ENCODE assay signal across 18 cellular contexts in the genomic region with DNA sequence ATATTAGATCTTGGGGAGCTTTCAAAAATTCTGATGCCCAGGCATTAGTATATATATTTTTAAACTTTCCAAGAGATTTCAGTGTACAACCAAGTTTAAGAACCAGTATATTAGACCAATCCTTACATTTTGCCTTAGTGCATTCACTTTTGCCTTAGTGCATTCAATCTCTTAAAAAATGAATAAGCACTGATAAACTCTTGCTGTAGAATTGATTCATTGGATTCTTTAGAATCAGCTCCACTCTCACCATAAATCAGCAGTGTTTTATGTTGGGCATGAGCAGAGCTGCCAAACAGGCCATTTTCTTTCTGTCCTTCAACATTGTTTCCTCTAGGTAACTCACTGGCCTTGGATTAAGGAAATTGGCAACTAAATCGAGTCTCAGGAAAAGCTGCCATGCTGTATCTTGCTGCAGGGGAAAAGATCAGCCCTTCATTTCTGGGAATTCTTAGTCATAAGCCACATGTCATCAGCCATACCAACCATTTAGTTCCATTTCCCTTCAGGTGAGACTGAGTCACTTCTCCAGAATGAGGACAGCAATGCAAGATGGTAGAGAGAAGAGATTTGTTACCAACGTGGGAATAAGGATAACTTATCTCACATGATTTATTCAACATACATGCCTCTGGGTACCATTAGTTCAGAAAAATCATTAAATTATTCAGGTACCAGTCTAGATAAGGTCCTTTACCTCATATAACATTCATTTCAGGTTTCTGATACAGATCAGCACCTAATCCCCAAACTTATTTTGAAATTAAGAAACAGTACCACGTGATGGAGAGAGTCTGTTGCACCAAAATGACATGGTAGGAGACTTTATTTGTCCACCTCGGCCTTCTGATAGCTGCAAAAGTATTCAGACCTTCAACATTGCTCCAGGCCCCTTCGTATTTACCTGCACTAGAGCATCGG.
A peak's percentile ranks its signal among the peaks of the same experiment; 100 is the strongest.
DNase-seq lines count a peak whose midpoint lies in the region; ATAC-seq and TF ChIP-seq lines count a peak whose summit lies in the region.
"Had no signal": no experiment of that assay in that cellular context is flagged by ENCODE, and none has a peak within 500 bp of the region (broad histone marks: within the 10 kb centered on the region; RNA-seq: fewer than 3 reads in every experiment).

No MANE protein-coding gene starts in this region.

- no peaks in the 10 kb centered on the region for H3K9me3 Mint-ChIP-seq in MCF 10A (ENCODE audit: unreplicated experiment)
- no peaks in the 10 kb centered on the region for H3K9me3 Mint-ChIP-seq in stimulated activated memory B cell treated with anti-CD40 and anti-IgM and Interleukin-4, amounts not matched to agents 10 μg/mL and 1 μg/mL and 100 μg/mL, for 72 hours

- peaks cover 5% of the 10 kb centered on the region for H3K4me1 ChIP-seq in PC-9 (replicated peaks; ENCODE audit: insufficient read depth)
- H3K4me1 ChIP-seq: BLaER1 treated with 17β-estradiol and CSF1 and Interleukin-3, amounts not matched to agents 10 nM and 100 nM; gastrocnemius medialis; HAP-1; left ventricle myocardium inferior; Peyer's patch; tibial artery had no signal

- no peaks in the 10 kb centered on the region for H3K36me3 Mint-ChIP-seq in MCF 10A (ENCODE audit: insufficient read depth, unreplicated experiment)
- H3K36me3 Mint-ChIP-seq in stimulated activated memory B cell treated with anti-CD40 and anti-IgM and Interleukin-4, amounts not matched to agents 10 μg/mL and 1 μg/mL and 100 μg/mL, for 72 hours, result no peaks in the 10 kb centered on the region

- H3K4me3 ChIP-seq in PC-9 (no peak overlapping the region), WERI-Rb-1 (ENCODE audit: low read depth, low read length) (no peak overlapping the region)
- H3K4me3 ChIP-seq: BLaER1 treated with 17β-estradiol and CSF1 and Interleukin-3, amounts not matched to agents 10 nM and 100 nM; gastrocnemius medialis; HAP-1; left ventricle myocardium inferior; Peyer's patch; tibial artery had no signal

- intact Hi-C loops in PC-9 (cut with micrococcal nuclease; ENCODE audit: unreplicated experiment), result no loop called here
- intact Hi-C loops in MCF 10A (cut with micrococcal nuclease), result no loop called here
- intact Hi-C loops in left cardiac atrium (cut with DNase I), result no loop called here

- H3K4me2 ChIP-seq in PC-9, result no peak overlapping the region
- H3K4me2 ChIP-seq: BLaER1 treated with 17β-estradiol and CSF1 and Interleukin-3, amounts not matched to agents 10 nM and 100 nM had no signal

- H3F3A ChIP-seq in PC-9 (ENCODE audit: insufficient read depth, low read depth), result peaks cover 5% of the 10 kb centered on the region; the same call in 1 of the 2 replicates

- H3K36me3 ChIP-seq in PC-9 (ENCODE audit: low read depth) (0 out of 2 replicates have a peak, but pooled peaks cover under 1% of the 10 kb centered on the region), WERI-Rb-1 (no peaks in the 10 kb centered on the region)
- H3K36me3 ChIP-seq: BLaER1 treated with 17β-estradiol and CSF1 and Interleukin-3, amounts not matched to agents 10 nM and 100 nM; gastrocnemius medialis; HAP-1; left ventricle myocardium inferior; Peyer's patch; tibial artery had no signal

- H4K20me1 ChIP-seq in PC-9 (ENCODE audit: insufficient read depth), result no peaks in the 10 kb centered on the region
- H4K20me1 ChIP-seq: BLaER1 treated with 17β-estradiol and CSF1 and Interleukin-3, amounts not matched to agents 10 nM and 100 nM had no signal

- H3K9me3 ChIP-seq in PC-9 (ENCODE audit: insufficient read depth, low read depth) (peaks cover 21% of the 10 kb centered on the region), WERI-Rb-1 (ENCODE audit: severe bottlenecking) (no peaks in the 10 kb centered on the region)
- H3K9me3 ChIP-seq: BLaER1 treated with 17β-estradiol and CSF1 and Interleukin-3, amounts not matched to agents 10 nM and 100 nM; gastrocnemius medialis; HAP-1; Peyer's patch; tibial artery had no signal

- H3K27me3 ChIP-seq in PC-9 (ENCODE audit: insufficient read depth, low read depth) (no peaks in the 10 kb centered on the region), WERI-Rb-1 (ENCODE audit: insufficient read depth, low read depth, severe bottlenecking) (no peaks in the 10 kb centered on the region)
- H3K27me3 ChIP-seq: BLaER1 treated with 17β-estradiol and CSF1 and Interleukin-3, amounts not matched to agents 10 nM and 100 nM; gastrocnemius medialis; Peyer's patch; tibial artery had no signal

- H3K4me1 Mint-ChIP-seq in MCF 10A (ENCODE audit: insufficient read depth, unreplicated experiment), result peaks cover 15% of the 10 kb centered on the region
- no peaks in the 10 kb centered on the region for H3K4me1 Mint-ChIP-seq in stimulated activated memory B cell treated with anti-CD40 and anti-IgM and Interleukin-4, amounts not matched to agents 10 μg/mL and 1 μg/mL and 100 μg/mL, for 72 hours

- no peak overlapping the region for H3K4me3 Mint-ChIP-seq in MCF 10A (ENCODE audit: unreplicated experiment)
- H3K4me3 Mint-ChIP-seq in stimulated activated memory B cell treated with anti-CD40 and anti-IgM and Interleukin-4, amounts not matched to agents 10 μg/mL and 1 μg/mL and 100 μg/mL, for 72 hours, result no peak overlapping the region

- H3K27ac Mint-ChIP-seq in MCF 10A (ENCODE audit: low read depth, unreplicated experiment), result peak overlapping the region; percentile 85
- H3K27ac Mint-ChIP-seq in stimulated activated memory B cell treated with anti-CD40 and anti-IgM and Interleukin-4, amounts not matched to agents 10 μg/mL and 1 μg/mL and 100 μg/mL, for 72 hours, result no peak overlapping the region

- DNase-seq in activated CD4-positive, CD25-positive, alpha-beta regulatory T cell (lab: John Stamatoyannopoulos, UW), result no peak
- DNase-seq in PC-9, result peak; percentile 29 to 45
- peak; percentile 84 for DNase-seq in MCF 10A (ENCODE audit: unreplicated experiment)
- DNase-seq in activated CD8-positive, alpha-beta memory T cell treated with anti-CD3 and anti-CD28 coated beads, Interleukin-2, amount 50 U/mL, for 4 hours, result no peak
- no peak for DNase-seq in left cardiac atrium
- no peak for DNase-seq in WERI-Rb-1
- DNase-seq: 8988T, cerebellar nuclear complex, gastrocnemius medialis, left ventricle myocardium inferior, MM.1S, NCI-H1694 treated with DMSO at 0.1 percent for 48 hours, Peyer's patch, tibial artery had no signal

- no peaks in the 10 kb centered on the region for H3K27me3 Mint-ChIP-seq in MCF 10A (ENCODE audit: insufficient read depth, unreplicated experiment)
- H3K27me3 Mint-ChIP-seq in stimulated activated memory B cell treated with anti-CD40 and anti-IgM and Interleukin-4, amounts not matched to agents 10 μg/mL and 1 μg/mL and 100 μg/mL, for 72 hours, result no peaks in the 10 kb centered on the region

- peak; percentile 71 to 89 for ATAC-seq in activated CD4-positive, CD25-positive, alpha-beta regulatory T cell treated with anti-CD3 and anti-CD28 coated beads, Interleukin-2, amount 50 U/mL, for 24 hours
- ATAC-seq in stimulated activated memory B cell treated with anti-CD40 and anti-IgM and Interleukin-4, amounts not matched to agents 10 μg/mL and 1 μg/mL and 100 μg/mL, for 72 hours, result peak; percentile 31
- no peak for ATAC-seq in left cardiac atrium
- ATAC-seq: gastrocnemius medialis had no signal

- H3K27ac ChIP-seq in PC-9 (peak overlapping the region; percentile 3; the same call in 1 of the 2 replicates), WERI-Rb-1 (no peak overlapping the region)
- H3K27ac ChIP-seq: BLaER1 treated with 17β-estradiol and CSF1 and Interleukin-3, amounts not matched to agents 10 nM and 100 nM; gastrocnemius medialis; left ventricle myocardium inferior; Peyer's patch; tibial artery had no signal

- CTCF ChIA-PET in PC-9 (lab: Charles Lee), result no interaction called here
- CTCF ChIA-PET in MCF 10A (lab: Yijun Ruan, JAX), result no interaction called here

- H2AFZ ChIP-seq in PC-9, result peak overlapping the region; percentile 68

- TF ChIP-seq CTCF in PC-9 (conservative IDR thresholded peaks at IDR 0.05) (no peak), MCF 10A (IDR thresholded peaks at IDR 0.05; ENCODE audit: unreplicated experiment) (no peak), WERI-Rb-1 (IDR thresholded peaks at IDR 0.05; ENCODE audit: low read depth, low read length) (no peak)

- BruUV-seq in PC-9 (replicated peaks; lab: Mats Ljungman, UMichigan) (TSS peak; percentile 39), MCF 10A (replicated peaks; lab: Mats Ljungman, UMichigan) (no TSS peak)

- H3K79me2 ChIP-seq in PC-9 (ENCODE audit: low read depth), result no peaks in the 10 kb centered on the region

- POLR2A ChIA-PET in PC-9 (lab: Charles Lee; ENCODE audit: unreplicated experiment), result interaction anchor here (0.5 to 0.8 kb wide), 3 partner anchors 8 to 157 kb away, joined by 4 to 5 read pairs (median 5); no protein-coding TSS in a partner anchor
- POLR2A ChIA-PET in MCF 10A (lab: Yijun Ruan, JAX), result interaction anchor here (0.7 to 4.7 kb wide), 9 partner anchors 8 to 449 kb away, joined by 3 to 29 read pairs (median 4); no protein-coding TSS in a partner anchor

- H3K9me2 ChIP-seq in PC-9 (ENCODE audit: insufficient read depth), result no peaks in the 10 kb centered on the region

Comparison
In these comparisons a context has a peak if more than half of its experiments do, and no peak if none do; other contexts are left out.
1. ATAC-seq: peak in activated CD4-positive, CD25-positive, alpha-beta regulatory T cell treated with anti-CD3 and anti-CD28 coated beads, Interleukin-2, amount 50 U/mL, for 24 hours (2 of 2) and stimulated activated memory B cell treated with anti-CD40 and anti-IgM and Interleukin-4, amounts not matched to agents 10 μg/mL and 1 μg/mL and 100 μg/mL, for 72 hours (single experiment); none in left cardiac atrium (0 of 2).
2. DNase-seq: peak in PC-9 (2 of 2) and MCF 10A (single experiment); none in activated CD4-positive, CD25-positive, alpha-beta regulatory T cell (0 of 4), activated CD8-positive, alpha-beta memory T cell treated with anti-CD3 and anti-CD28 coated beads, Interleukin-2, amount 50 U/mL, for 4 hours (single experiment), left cardiac atrium (single experiment) and WERI-Rb-1 (single experiment).